Comparison of ENCODE assay signal across 8 cellular contexts in the genomic region with DNA sequence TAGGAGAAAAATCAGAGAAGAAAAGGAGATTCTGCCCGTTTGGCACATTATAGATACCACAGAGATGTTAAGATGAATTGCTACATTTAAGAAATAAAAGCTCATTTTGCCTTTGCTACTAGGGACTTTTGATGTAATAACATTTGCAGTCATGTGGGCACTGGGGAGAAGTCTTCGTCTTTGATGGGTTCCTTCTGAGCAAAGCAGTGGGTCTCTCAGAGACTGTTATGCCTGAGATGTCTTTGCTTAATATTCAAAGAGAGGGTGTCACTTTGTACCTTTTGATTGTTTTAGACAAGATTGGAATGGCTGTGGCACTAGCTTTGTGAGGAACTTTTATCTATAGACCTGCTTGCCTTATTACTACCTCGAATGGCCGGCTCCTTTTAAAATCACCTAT. TPM values are rescaled to one million over a fixed set of nuclear protein-coding genes. Genes with fewer than 3 reads are reported as not detected.
A peak's percentile ranks its signal among the peaks of the same experiment; 100 is the strongest.
DNase-seq lines count a peak whose midpoint lies in the region; ATAC-seq and TF ChIP-seq lines count a peak whose summit lies in the region.

No MANE protein-coding gene starts in this region.

- no peaks in the 10 kb centered on the region for H3K36me3 Mint-ChIP-seq in MCF 10A (ENCODE audit: insufficient read depth, unreplicated experiment)
- no peaks in the 10 kb centered on the region for H3K36me3 Mint-ChIP-seq in naive B cell

- H3K4me1 Mint-ChIP-seq in MCF 10A (ENCODE audit: insufficient read depth, unreplicated experiment): peaks cover 15% of the 10 kb centered on the region
- H3K4me1 Mint-ChIP-seq in naive B cell: peaks cover 31 to 51% (median 50%) of the 10 kb centered on the region in 3 donors

- TF ChIP-seq CTCF in heart right ventricle (IDR thresholded peaks at IDR 0.05) (no peak), MCF 10A (IDR thresholded peaks at IDR 0.05; ENCODE audit: unreplicated experiment) (no peak), upper lobe of right lung (IDR thresholded peaks at IDR 0.05) (no peak)

- no peaks in the 10 kb centered on the region for H3K27me3 Mint-ChIP-seq in MCF 10A (ENCODE audit: insufficient read depth, unreplicated experiment)
- H3K27me3 Mint-ChIP-seq in naive B cell: no peaks in the 10 kb centered on the region

- H3K4me3 Mint-ChIP-seq in MCF 10A (ENCODE audit: unreplicated experiment) (no peak overlapping the region), naive B cell (peak overlapping the region in 2 of 8 donors; percentile 30 to 32)

- peaks cover 0 to 2% (median 0%) of the 10 kb centered on the region in 9 donors for H3K36me3 ChIP-seq in heart right ventricle
- no peaks in the 10 kb centered on the region for H3K36me3 ChIP-seq in upper lobe of right lung

- intact Hi-C loops in heart right ventricle (cut with DNase I) (no loop called here), left cardiac atrium (cut with DNase I) (no loop called here), MCF 10A (cut with micrococcal nuclease) (no loop called here), upper lobe of right lung (cut with DNase I) (no loop called here)

- peaks cover 14 to 80% (median 52%) of the 10 kb centered on the region in 9 donors for H3K4me1 ChIP-seq in heart right ventricle
- H3K4me1 ChIP-seq in upper lobe of right lung: peaks cover 75% of the 10 kb centered on the region

- DNase-seq in heart right ventricle (no peak), left cardiac atrium (no peak), MCF 10A (ENCODE audit: unreplicated experiment) (no peak), naive B cell (no peak), upper lobe of right lung (no peak), NAMALWA (ENCODE audit: low spot score) (no peak), NCI-H2029 treated with DMSO at 0.1 percent for 48 hours (lab: John Stamatoyannopoulos, UW) (no peak), HEK293T (ENCODE audit: extremely low spot score) (no peak)

- H3K27me3 ChIP-seq in heart right ventricle (no peaks in the 10 kb centered on the region), upper lobe of right lung (no peaks in the 10 kb centered on the region)

- no TSS peak for BruUV-seq in MCF 10A (replicated peaks; lab: Mats Ljungman, UMichigan)

- peak overlapping the region; percentile 99 for H3K27ac Mint-ChIP-seq in MCF 10A (ENCODE audit: low read depth, unreplicated experiment)
- peak overlapping the region; percentile 96 to 99 (median 98) for H3K27ac Mint-ChIP-seq in naive B cell

- WGBS in heart right ventricle, 2 donors: 66 to 69% methylated on average over 4 of the region's 4 CpGs

- CTCF ChIA-PET in MCF 10A (lab: Yijun Ruan, JAX) (interaction anchor here (1.0 to 3.6 kb wide), 6 partner anchors 8 to 169 kb away, joined by 3 to 18 read pairs (median 4); no protein-coding TSS in a partner anchor), HEK293T (lab: Yijun Ruan, JAX) (interaction anchor here (1.2 to 1.9 kb wide), 3 partner anchors 25 to 32 kb away, joined by 3 to 4 read pairs (median 4); no protein-coding TSS in a partner anchor)

- H3K9me3 Mint-ChIP-seq in MCF 10A (ENCODE audit: unreplicated experiment) (no peaks in the 10 kb centered on the region), naive B cell (no peaks in the 10 kb centered on the region)

- H3K27ac ChIP-seq in heart right ventricle: peak overlapping the region in 6 of 10 donors; percentile 79 to 97 (median 90)
- H3K27ac ChIP-seq in upper lobe of right lung: peak overlapping the region; percentile 86

- ATAC-seq in heart right ventricle: no peak
- no peak for ATAC-seq in left cardiac atrium
- ATAC-seq in naive B cell (ENCODE audit: low read depth in 2 of 2): no peak
- ATAC-seq in upper lobe of right lung: no peak

- POLR2A ChIA-PET in MCF 10A (lab: Yijun Ruan, JAX): interaction anchor here (2.5 to 4.9 kb wide), 4 partner anchors 13 to 115 kb away, joined by 9 to 56 read pairs (median 30); a partner anchor contains a TSS
- POLR2A ChIA-PET in HEK293T (lab: Yijun Ruan, JAX): interaction anchor here (0.9 to 1.8 kb wide), 2 partner anchors 14 to 25 kb away, joined by 4 to 5 read pairs; a partner anchor contains a TSS

- H3K9me3 ChIP-seq in heart right ventricle (no peaks in the 10 kb centered on the region), upper lobe of right lung (no peaks in the 10 kb centered on the region)

- H3K4me3 ChIP-seq in heart right ventricle: no peak overlapping the region
- H3K4me3 ChIP-seq in upper lobe of right lung: no peak overlapping the region

TF ChIP-seq in HEK293T, 16 proteins besides CTCF, POLR2A, EP300 and RAD21:
- TF ChIP-seq LEF1 (IDR thresholded peaks at IDR 0.05; ENCODE audit: borderline replicate concordance) (no peak), ARNT (IDR thresholded peaks at IDR 0.05) (no peak), TARDBP (IDR thresholded peaks at IDR 0.05) (no peak), SUZ12 (IDR thresholded peaks at IDR 0.05) (no peak), CTBP1 (IDR thresholded peaks at IDR 0.05; ENCODE audit: borderline replicate concordance) (no peak), L3MBTL2 (conservative IDR thresholded peaks at IDR 0.05) (no peak), SP1 (IDR thresholded peaks at IDR 0.05) (no peak), HDGF (IDR thresholded peaks at IDR 0.05; ENCODE audit: borderline replicate concordance) (no peak), FOXK2 (IDR thresholded peaks at IDR 0.05) (no peak), BHLHE40 (IDR thresholded peaks at IDR 0.05; ENCODE audit: borderline replicate concordance) (no peak), NFRKB (IDR thresholded peaks at IDR 0.05) (no peak), FOXA1 (IDR thresholded peaks at IDR 0.05) (no peak), ELF4 (IDR thresholded peaks at IDR 0.05) (no peak), ZNF384 (IDR thresholded peaks at IDR 0.05) (no peak), FOXM1 (IDR thresholded peaks at IDR 0.05; ENCODE audit: borderline replicate concordance) (no peak)
- TF ChIP-seq, protein P1, sequence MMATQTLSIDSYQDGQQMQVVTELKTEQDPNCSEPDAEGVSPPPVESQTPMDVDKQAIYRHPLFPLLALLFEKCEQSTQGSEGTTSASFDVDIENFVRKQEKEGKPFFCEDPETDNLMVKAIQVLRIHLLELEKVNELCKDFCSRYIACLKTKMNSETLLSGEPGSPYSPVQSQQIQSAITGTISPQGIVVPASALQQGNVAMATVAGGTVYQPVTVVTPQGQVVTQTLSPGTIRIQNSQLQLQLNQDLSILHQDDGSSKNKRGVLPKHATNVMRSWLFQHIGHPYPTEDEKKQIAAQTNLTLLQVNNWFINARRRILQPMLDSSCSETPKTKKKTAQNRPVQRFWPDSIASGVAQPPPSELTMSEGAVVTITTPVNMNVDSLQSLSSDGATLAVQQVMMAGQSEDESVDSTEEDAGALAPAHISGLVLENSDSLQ (IDR thresholded peaks at IDR 0.05): no peak
TF ChIP-seq in HEK293T: peak in this region for 0.

RNA-seq across cellular contexts. Expression of a gene that starts 25.0 kb away (rescaled TPM):
- total RNA-seq in heart right ventricle (10 to 100 TPM in 3 of 10 donors, 1 to 10 TPM in 7; 3.6 to 20.7 (median 7.5) TPM), left cardiac atrium (10 to 100 TPM; 13.7 to 29.8 TPM), MCF 10A (2022) (11.1 and 15.5 TPM in 2 replicates), upper lobe of right lung (34.7 TPM)
- polyA plus RNA-seq in heart right ventricle (1 to 10 TPM; 2.3 to 4.8 TPM), naive B cell (ENCODE audit: low read depth in 6 of 6) (10 to 100 TPM in 1 of 6 donors, 1 to 10 TPM in 5; 1.6 to 15.8 (median 9.0) TPM)

RNA-seq across cellular contexts. Expression of a gene that starts 25.9 kb away (rescaled TPM):
- total RNA-seq in heart right ventricle: 1 to 10 TPM; 3.2 to 7.0 (median 5.5) TPM
- polyA plus RNA-seq in heart right ventricle: 1 to 10 TPM; 4.4 to 7.2 TPM
- total RNA-seq in left cardiac atrium: 1 to 10 TPM; 5.8 to 6.1 TPM
- total RNA-seq in MCF 10A (2022): 15.8 and 17.1 TPM in 2 replicates
- polyA plus RNA-seq in naive B cell (ENCODE audit: low read depth in 6 of 6): 10 to 100 TPM in 4 of 6 donors, 1 to 10 TPM in 2; 7.2 to 21.6 (median 12.3) TPM
- total RNA-seq in upper lobe of right lung: 11.8 TPM

RNA-seq across cellular contexts. Expression of a gene that starts 34.5 kb away (rescaled TPM):
- 100 to 1,000 TPM; 117 to 166 (median 148) TPM for total RNA-seq in heart right ventricle
- 100 to 1,000 TPM; 132 to 147 TPM for polyA plus RNA-seq in heart right ventricle
- 100 to 1,000 TPM; 111 to 155 TPM for total RNA-seq in left cardiac atrium
- total RNA-seq in MCF 10A (2022): 114 and 130 TPM in 2 replicates
- 10 to 100 TPM; 31.1 to 63.8 (median 40.8) TPM for polyA plus RNA-seq in naive B cell (ENCODE audit: low read depth in 6 of 6)
- 35.1 TPM for total RNA-seq in upper lobe of right lung

RNA-seq across cellular contexts. Expression of a gene that starts 56.2 kb away (rescaled TPM):
- total RNA-seq in heart right ventricle (1 to 10 TPM in 1 of 10 donors, under 1 TPM in 4, not detected in 5; 0.34 to 2.7 (median 0.45) TPM), left cardiac atrium (under 1 TPM in 1 of 2 donors, not detected in 1; 0.38 TPM), MCF 10A (2022) (7.7 and 41.6 TPM in 2 replicates), upper lobe of right lung (14.3 TPM)
- polyA plus RNA-seq in heart right ventricle (1 to 10 TPM in 1 of 2 donors, under 1 TPM in 1; 0.62 to 1.5 TPM), naive B cell (ENCODE audit: low read depth in 6 of 6) (1 to 10 TPM in 2 of 6 donors, under 1 TPM in 1, not detected in 3; 0.44 to 1.2 (median 1.2) TPM)
